ENCODE assay signal across 1 cellular context in genomic region chr10:4249841-4250496, GRCh38.
TF ChIP-seq lines count a peak whose summit lies in the region.

No MANE protein-coding gene starts in this region.

TF ChIP-seq in HepG2, 621 proteins besides CTCF, POLR2A, EP300 and RAD21 (continued from another document):
- no peak for TF ChIP-seq ZNF784 (CRISPR knock-in tag; IDR thresholded peaks at IDR 0.05; ENCODE audit: borderline replicate concordance)
- TF ChIP-seq SMAD3 (CRISPR knock-in tag; IDR thresholded peaks at IDR 0.05) = no peak
TF ChIP-seq in HepG2: peak in this region for 0.
